In genomic region chr13:74444877-74445479, GRCh38 we compare ENCODE assay signal across 22 cellular contexts.
DNase-seq lines count a peak whose midpoint lies in the region; ATAC-seq, FAIRE-seq and TF ChIP-seq lines count a peak whose summit lies in the region.
"Had no signal": no experiment of that assay in that cellular context is flagged by ENCODE, and none has a peak within 500 bp of the region (broad histone marks: within the 10 kb centered on the region; RNA-seq: fewer than 3 reads in every experiment).

No MANE protein-coding gene starts in this region.

- no peaks in the 10 kb centered on the region for H3K79me2 ChIP-seq in PC-3 (ENCODE audit: low read length)
- H3K79me2 ChIP-seq in osteoblast (ENCODE audit: insufficient read depth, low read length): no peaks in the 10 kb centered on the region

- no peaks in the 10 kb centered on the region for H3K9me2 ChIP-seq in PC-3 (replicated peaks; ENCODE audit: low read length)

- H3K27me3 ChIP-seq in PC-3 (ENCODE audit: low read length) (no peaks in the 10 kb centered on the region), osteoblast (ENCODE audit: insufficient read depth, low read length) (no peaks in the 10 kb centered on the region), H7 (ENCODE audit: control insufficient read depth, insufficient read depth, low read length) (no peaks in the 10 kb centered on the region)
- H3K27me3 ChIP-seq: heart left ventricle, transverse colon had no signal

- ATAC-seq in PC-3 (peak; percentile 82), GM19455 (IDR thresholded peaks at IDR 0.05; ENCODE audit: unreplicated experiment) (no peak)
- ATAC-seq: activated CD8-positive, alpha-beta T cell treated with anti-CD3 and anti-CD28 coated beads for 36 hours; heart left ventricle; WTC11 had no signal

- H3K36me3 ChIP-seq in PC-3 (ENCODE audit: low read depth, low read length) (peaks cover 7% of the 10 kb centered on the region; the same call in 1 of the 2 replicates), osteoblast (ENCODE audit: insufficient read depth, low read length) (no peaks in the 10 kb centered on the region), H7 (replicated peaks; ENCODE audit: control insufficient read depth, insufficient read depth, low read length) (no peaks in the 10 kb centered on the region)
- H3K36me3 ChIP-seq: heart left ventricle, left ventricle myocardium inferior, transverse colon had no signal

- H3K4me3 ChIP-seq in PC-3 (ENCODE audit: low read length) (peak overlapping the region; percentile 49; the same call in 1 of the 2 replicates), osteoblast (ENCODE audit: insufficient read depth, low read length) (no peak overlapping the region), H7 (ENCODE audit: insufficient read depth, low read depth, low read length) (no peak overlapping the region)
- H3K4me3 ChIP-seq: heart left ventricle, left ventricle myocardium inferior, SK-N-MC, transverse colon had no signal

- H3K9ac ChIP-seq in PC-3 (ENCODE audit: low read length): peak overlapping the region; percentile 83

- TF ChIP-seq CTCF in PC-3 (conservative IDR thresholded peaks at IDR 0.05; ENCODE audit: low read depth, low read length): no peak
- TF ChIP-seq CTCF in osteoblast (IDR thresholded peaks at IDR 0.05; ENCODE audit: extremely low read depth, low read depth, low read length): no peak

- DNase-seq in H54 (ENCODE audit: insufficient read length, low spot score): no peak
- peak; percentile 86 for DNase-seq in PC-3
- peak; percentile 68 for DNase-seq in epithelial cell of prostate (ENCODE audit: low read depth, low spot score)
- no peak for DNase-seq in osteoblast (ENCODE audit: insufficient read length, low spot score, missing footprints)
- no peak for DNase-seq in stimulated activated CD4-positive, alpha-beta T cell treated with anti-CD3 and anti-CD28 coated beads, Interleukin-1b, Interleukin-23, amount 100 ng/mL, for 48 hours
- DNase-seq in H7: no peak
- DNase-seq: activated CD8-positive, alpha-beta T cell treated with anti-CD3 and anti-CD28 coated beads for 36 hours; activated naive CD4-positive, alpha-beta T cell; AML-193; amniotic stem cell; central memory CD4-positive, alpha-beta T cell; heart left ventricle; left ventricle myocardium inferior; MV-4-11; NCI-H774; nephron progenitor cell; transverse colon had no signal

- H4K20me1 ChIP-seq in PC-3 (ENCODE audit: low read length) (no peaks in the 10 kb centered on the region), osteoblast (ENCODE audit: insufficient read depth, low read length) (no peaks in the 10 kb centered on the region)

- intact Hi-C loops in PC-3 (cut with micrococcal nuclease): loop anchor here (1.0 to 10.0 kb wide), 4 partner anchors 308 to 770 kb away; no protein-coding TSS in a partner anchor

- H3K27ac ChIP-seq in PC-3 (ENCODE audit: low read length) (peak overlapping the region; percentile 99), epithelial cell of prostate (peak overlapping the region; percentile 85), osteoblast (ENCODE audit: low read depth, low read length) (peak overlapping the region; percentile 48)
- H3K27ac ChIP-seq: heart left ventricle, HL-60, left ventricle myocardium inferior, SK-N-MC, transverse colon had no signal

- CTCF ChIA-PET in PC-3 (lab: Charles Lee): no interaction called here

- BruUV-seq in PC-3 (replicated peaks; lab: Mats Ljungman, UMichigan): no TSS peak

- FAIRE-seq in H54 (lab: Jason Lieb, UNC): peak; percentile 77
- FAIRE-seq: GM18507 had no signal

- no peak for TF ChIP-seq POLR2A in H54 (IDR thresholded peaks at IDR 0.05; ENCODE audit: low read depth, low read length)

- H2AFZ ChIP-seq in PC-3 (ENCODE audit: low read length) (peak overlapping the region; percentile 52), osteoblast (ENCODE audit: low read length) (peak overlapping the region; percentile 25)

- H3F3A ChIP-seq in PC-3 (ENCODE audit: low read length, unreplicated experiment): peaks cover 12% of the 10 kb centered on the region

- POLR2A ChIA-PET in PC-3 (lab: Charles Lee; ENCODE audit: unreplicated experiment): interaction anchor here (0.7 kb wide), 2 partner anchors 10 to 36 kb away, joined by 4 to 7 read pairs; no protein-coding TSS in a partner anchor

- H3K4me2 ChIP-seq in PC-3 (ENCODE audit: low read length): peak overlapping the region; percentile 79
- H3K4me2 ChIP-seq in osteoblast (ENCODE audit: insufficient read depth, low read length): peak overlapping the region; percentile 31

- H3K9me3 ChIP-seq in PC-3 (ENCODE audit: low read length) (peaks cover 7% of the 10 kb centered on the region; the same call in 1 of the 2 replicates), osteoblast (ENCODE audit: low read depth, low read length) (no peaks in the 10 kb centered on the region)
- H3K9me3 ChIP-seq: transverse colon had no signal

- H3K4me1 ChIP-seq in PC-3 (ENCODE audit: insufficient read depth, low read length): peaks cover 40% of the 10 kb centered on the region
- peaks cover 31% of the 10 kb centered on the region for H3K4me1 ChIP-seq in osteoblast (ENCODE audit: insufficient read depth, low read length)
- H3K4me1 ChIP-seq: transverse colon had no signal

Comparison
In these comparisons a context has a peak if more than half of its experiments do, and no peak if none do; other contexts are left out.
1. DNase-seq: peak in PC-3 (single experiment) and epithelial cell of prostate (single experiment); none in H54 (single experiment), osteoblast (single experiment), stimulated activated CD4-positive, alpha-beta T cell treated with anti-CD3 and anti-CD28 coated beads, Interleukin-1b, Interleukin-23, amount 100 ng/mL, for 48 hours (single experiment) and H7 (single experiment).
2. H3K27ac ChIP-seq: peak in every context shown above with its lines; median percentile 99 in PC-3; 85 in epithelial cell of prostate; 48 in osteoblast.